Comparison of ENCODE assay signal across 8 cellular contexts in the genomic region with DNA sequence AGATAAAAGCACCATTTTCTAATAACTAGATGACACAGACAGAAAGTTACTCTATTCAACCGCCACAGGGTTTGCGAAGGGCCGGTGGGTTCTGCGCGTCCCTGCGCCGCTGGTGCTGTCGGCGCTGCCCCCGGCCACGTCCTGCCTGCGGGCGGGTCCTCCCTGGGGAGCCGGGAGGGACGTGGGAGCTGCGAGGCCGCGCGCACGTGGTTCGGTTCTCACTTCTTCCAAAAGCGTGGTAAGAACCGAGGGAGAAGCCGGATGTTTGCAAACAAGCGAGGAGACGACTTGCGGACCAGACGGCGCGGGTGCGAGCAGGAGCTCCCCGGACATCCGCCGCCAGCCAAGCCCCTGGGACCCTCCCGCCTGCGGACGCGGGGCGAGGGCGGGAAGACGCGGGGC. TPM values are rescaled to one million over a fixed set of nuclear protein-coding genes. Genes with fewer than 3 reads are reported as not detected.
DNase-seq lines count a peak whose midpoint lies in the region; ATAC-seq and TF ChIP-seq lines count a peak whose summit lies in the region.

No MANE protein-coding gene starts in this region.

- peak; percentile 5 for DNase-seq in stimulated activated CD4-positive, alpha-beta T cell treated with anti-CD3 and anti-CD28 coated beads, Interleukin-12 subunit alpha, Interleukin-12 subunit beta, amount 100 ng/mL, for 4 hours
- no peak for DNase-seq in stimulated activated CD4-positive, alpha-beta T cell treated with anti-CD3 and anti-CD28 coated beads, Interleukin-4, amount 100 ng/mL, for 24 hours
- DNase-seq in ascending aorta (ENCODE audit: low spot score in 2 of 2) (no peak), lower leg skin (ENCODE audit: low spot score in 2 of 2) (peak in 1 of 2 donors; percentile 78), aorta (no peak), NCI-H2196 (lab: John Stamatoyannopoulos, UW; ENCODE audit: unreplicated experiment) (no peak), HCEC 1CT (no peak)

- ATAC-seq in aorta (ENCODE audit: low FRiP score) (no peak), HG03457 (IDR thresholded peaks at IDR 0.05; ENCODE audit: unreplicated experiment) (no peak)

- H3K36me3 ChIP-seq in ascending aorta (no peaks in the 10 kb centered on the region), aorta (ENCODE audit: control insufficient read depth in 1 of 2, insufficient read depth in 2 of 2, low read length in 1 of 2) (no peaks in the 10 kb centered on the region)

- TF ChIP-seq POLR2A in lower leg skin (IDR thresholded peaks at IDR 0.05): no peak

- H3K9me3 ChIP-seq in ascending aorta: no peaks in the 10 kb centered on the region
- H3K9me3 ChIP-seq in aorta (ENCODE audit: control insufficient read depth, low read length): peaks cover 2% of the 10 kb centered on the region

- peaks cover 0 to 8% of the 10 kb centered on the region in 2 donors for H3K4me1 ChIP-seq in ascending aorta
- H3K4me1 ChIP-seq in aorta (ENCODE audit: control insufficient read depth in 1 of 2, insufficient read depth in 2 of 2, low read length in 2 of 2): no peaks in the 10 kb centered on the region

- H3K27ac ChIP-seq in ascending aorta: no peak overlapping the region
- no peak overlapping the region for H3K27ac ChIP-seq in aorta (ENCODE audit: low read depth in 1 of 2, low read length in 2 of 2)

- peak overlapping the region; percentile 65 to 68 for H3K4me3 ChIP-seq in ascending aorta
- peak overlapping the region; percentile 4 for H3K4me3 ChIP-seq in lower leg skin (ENCODE audit: low read depth, poor library complexity, severe bottlenecking)
- H3K4me3 ChIP-seq in aorta (ENCODE audit: low read length in 2 of 2): peak overlapping the region; percentile 5 to 29

- 3 to 4% methylated on average over 27 to 41 of the region's 42 CpGs for WGBS in lower leg skin, 2 donors
- 1 to 2% methylated on average over 30 to 42 of the region's 42 CpGs for WGBS in aorta, 2 donors

- H3K27me3 ChIP-seq in ascending aorta (peaks cover 9% of the 10 kb centered on the region), aorta (ENCODE audit: control insufficient read depth in 1 of 2, insufficient read depth in 2 of 2, low read length in 1 of 2) (no peaks in the 10 kb centered on the region)

- TF ChIP-seq CTCF in ascending aorta (IDR thresholded peaks at IDR 0.05): no peak
- TF ChIP-seq CTCF in lower leg skin (IDR thresholded peaks at IDR 0.05): no peak

- intact Hi-C loops in ascending aorta (cut with DNase I): no loop called here
- intact Hi-C loops in lower leg skin (cut with DNase I; ENCODE audit: low total_unique reads): no loop called here
- intact Hi-C loops in aorta (cut with DNase I): no loop called here

RNA-seq across cellular contexts. Expression of gene BTNL9, which starts 12.5 kb away (rescaled TPM):
- 105 TPM for total RNA-seq in ascending aorta
- 10 to 100 TPM; 11.7 to 26.6 (median 16.2) TPM for total RNA-seq in lower leg skin
- total RNA-seq in aorta: 10 to 100 TPM; 16.8 to 33.0 TPM
- polyA plus RNA-seq in aorta: under 1 TPM; 0.26 to 0.75 TPM

Comparison
In these comparisons a context has a peak if more than half of its experiments do, and no peak if none do; other contexts are left out.
1. H3K4me3 ChIP-seq: peak in every context shown above with its lines; median percentile 66 in ascending aorta; 17 in aorta; 4 in lower leg skin.